Comparison of ENCODE assay signal across 1 cellular context in the genomic region with DNA sequence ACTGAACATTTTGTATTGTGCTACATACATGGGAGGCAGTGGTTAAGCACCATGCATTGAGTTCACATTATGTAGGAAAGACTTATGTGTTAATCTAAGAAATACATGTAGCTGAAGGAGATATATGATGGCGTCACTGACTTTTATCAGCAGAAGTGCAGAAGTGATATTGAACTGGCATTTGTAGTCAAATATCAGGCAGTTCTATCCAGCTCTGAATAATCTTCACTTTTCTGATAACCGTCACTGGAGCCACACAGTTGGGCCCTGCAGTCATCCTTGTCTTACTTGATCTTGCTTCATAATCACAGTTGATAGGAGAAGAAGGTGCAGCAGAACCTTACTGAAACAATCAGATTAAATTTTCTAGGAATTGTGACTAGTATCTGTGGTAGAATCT.
TF ChIP-seq lines count a peak whose summit lies in the region.

No MANE protein-coding gene starts in this region.

TF ChIP-seq in K562, 482 proteins besides CTCF, POLR2A, EP300 and RAD21 (continued from another document and continues in another):
- no peak for TF ChIP-seq ZFP91 (CRISPR knock-in tag; IDR thresholded peaks at IDR 0.05)
- no peak for TF ChIP-seq HNRNPL (IDR thresholded peaks at IDR 0.05; ENCODE audit: low read depth, low read length)
- TF ChIP-seq SMARCA4 (IDR thresholded peaks at IDR 0.05), result no peak
- TF ChIP-seq BACH1 (tag; IDR thresholded peaks at IDR 0.05), result no peak
- TF ChIP-seq ZNF354B (CRISPR knock-in tag; IDR thresholded peaks at IDR 0.05), result no peak
- TF ChIP-seq ZFP36 (IDR thresholded peaks at IDR 0.05; ENCODE audit: low read depth, low read length, partially characterized antibody), result no peak
- TF ChIP-seq, protein P1, sequence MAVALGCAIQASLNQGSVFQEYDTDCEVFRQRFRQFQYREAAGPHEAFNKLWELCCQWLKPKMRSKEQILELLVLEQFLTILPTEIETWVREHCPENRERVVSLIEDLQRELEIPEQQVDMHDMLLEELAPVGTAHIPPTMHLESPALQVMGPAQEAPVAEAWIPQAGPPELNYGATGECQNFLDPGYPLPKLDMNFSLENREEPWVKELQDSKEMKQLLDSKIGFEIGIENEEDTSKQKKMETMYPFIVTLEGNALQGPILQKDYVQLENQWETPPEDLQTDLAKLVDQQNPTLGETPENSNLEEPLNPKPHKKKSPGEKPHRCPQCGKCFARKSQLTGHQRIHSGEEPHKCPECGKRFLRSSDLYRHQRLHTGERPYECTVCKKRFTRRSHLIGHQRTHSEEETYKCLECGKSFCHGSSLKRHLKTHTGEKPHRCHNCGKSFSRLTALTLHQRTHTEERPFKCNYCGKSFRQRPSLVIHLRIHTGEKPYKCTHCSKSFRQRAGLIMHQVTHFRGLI (CRISPR knock-in tag; IDR thresholded peaks at IDR 0.05), result no peak
- TF ChIP-seq RBM14 (IDR thresholded peaks at IDR 0.05; ENCODE audit: borderline replicate concordance, insufficient read depth, low read depth, low read length), result no peak
- TF ChIP-seq POLR3G (IDR thresholded peaks at IDR 0.05; ENCODE audit: extremely low read depth, insufficient read length, insufficient replicate concordance), result no peak
- TF ChIP-seq EWSR1 (IDR thresholded peaks at IDR 0.05; ENCODE audit: borderline replicate concordance, low read depth, partially characterized antibody), result no peak
- TF ChIP-seq SMARCA5 (IDR thresholded peaks at IDR 0.05), result no peak
- TF ChIP-seq ELF4 (CRISPR knock-in tag; IDR thresholded peaks at IDR 0.05), result no peak
- TF ChIP-seq ARHGAP35 (IDR thresholded peaks at IDR 0.05; ENCODE audit: partially characterized antibody), result no peak
- TF ChIP-seq SIN3A (IDR thresholded peaks at IDR 0.05; ENCODE audit: borderline replicate concordance in 2 of 2, control insufficient read depth in 1 of 2, low read depth in 2 of 2, low read length in 2 of 2), result no peak
- TF ChIP-seq THAP12 (CRISPR knock-in tag; IDR thresholded peaks at IDR 0.05), result no peak
- no peak for TF ChIP-seq XRCC5 (IDR thresholded peaks at IDR 0.05; ENCODE audit: low read depth, low read length)
- no peak for TF ChIP-seq ATF1 (CRISPR knock-in tag; IDR thresholded peaks at IDR 0.05)
- TF ChIP-seq ATF1 (tag; IDR thresholded peaks at IDR 0.05), result peak; percentile 27; the same call in 1 of the 2 replicates
- TF ChIP-seq, protein P2, sequence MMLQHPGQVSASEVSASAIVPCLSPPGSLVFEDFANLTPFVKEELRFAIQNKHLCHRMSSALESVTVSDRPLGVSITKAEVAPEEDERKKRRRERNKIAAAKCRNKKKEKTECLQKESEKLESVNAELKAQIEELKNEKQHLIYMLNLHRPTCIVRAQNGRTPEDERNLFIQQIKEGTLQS (IDR thresholded peaks at IDR 0.05), result peak; percentile 35; the same call in 1 of the 2 replicates
- TF ChIP-seq, protein P2 (CRISPR knock-in tag; conservative IDR thresholded peaks at IDR 0.05), result no peak
- TF ChIP-seq XRCC3 (IDR thresholded peaks at IDR 0.05), result no peak
- peak; percentile 44; the same call in 1 of the 2 replicates for TF ChIP-seq CBFA2T2 (conservative IDR thresholded peaks at IDR 0.05)
- TF ChIP-seq DPF2 (IDR thresholded peaks at IDR 0.05), result peak; percentile 36; the same call in 1 of the 2 replicates
- TF ChIP-seq, protein P3, sequence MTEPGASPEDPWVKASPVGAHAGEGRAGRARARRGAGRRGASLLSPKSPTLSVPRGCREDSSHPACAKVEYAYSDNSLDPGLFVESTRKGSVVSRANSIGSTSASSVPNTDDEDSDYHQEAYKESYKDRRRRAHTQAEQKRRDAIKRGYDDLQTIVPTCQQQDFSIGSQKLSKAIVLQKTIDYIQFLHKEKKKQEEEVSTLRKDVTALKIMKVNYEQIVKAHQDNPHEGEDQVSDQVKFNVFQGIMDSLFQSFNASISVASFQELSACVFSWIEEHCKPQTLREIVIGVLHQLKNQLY (CRISPR knock-in tag; conservative IDR thresholded peaks at IDR 0.05), result no peak
- TF ChIP-seq ZNF408 (CRISPR knock-in tag; IDR thresholded peaks at IDR 0.05; ENCODE audit: low read depth), result no peak
- TF ChIP-seq MXI1 (IDR thresholded peaks at IDR 0.05; ENCODE audit: low read depth, low read length), result no peak
- TF ChIP-seq ARNT (IDR thresholded peaks at IDR 0.05), result no peak
- TF ChIP-seq STAT5B (CRISPR knock-in tag; IDR thresholded peaks at IDR 0.05), result no peak
- TF ChIP-seq ZBTB17 (CRISPR knock-in tag; IDR thresholded peaks at IDR 0.05), result no peak
- TF ChIP-seq DIDO1 (tag; IDR thresholded peaks at IDR 0.05; ENCODE audit: low read depth), result no peak
- no peak for TF ChIP-seq CBX8 (IDR thresholded peaks at IDR 0.05; ENCODE audit: borderline replicate concordance, extremely low read depth, low read depth, low read length, poor library complexity, severe bottlenecking)
- no peak for TF ChIP-seq MYNN (IDR thresholded peaks at IDR 0.05)
- TF ChIP-seq MYNN (CRISPR knock-in tag; IDR thresholded peaks at IDR 0.05), result no peak
- TF ChIP-seq, protein P4, sequence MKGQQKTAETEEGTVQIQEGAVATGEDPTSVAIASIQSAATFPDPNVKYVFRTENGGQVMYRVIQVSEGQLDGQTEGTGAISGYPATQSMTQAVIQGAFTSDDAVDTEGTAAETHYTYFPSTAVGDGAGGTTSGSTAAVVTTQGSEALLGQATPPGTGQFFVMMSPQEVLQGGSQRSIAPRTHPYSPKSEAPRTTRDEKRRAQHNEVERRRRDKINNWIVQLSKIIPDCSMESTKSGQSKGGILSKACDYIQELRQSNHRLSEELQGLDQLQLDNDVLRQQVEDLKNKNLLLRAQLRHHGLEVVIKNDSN (CRISPR knock-in tag; IDR thresholded peaks at IDR 0.05), result no peak
- no peak for TF ChIP-seq KDM4B (IDR thresholded peaks at IDR 0.05; ENCODE audit: borderline replicate concordance in 2 of 2, low read depth in 1 of 2)
- TF ChIP-seq NFE2 (IDR thresholded peaks at IDR 0.05; ENCODE audit: low read depth), result no peak
- TF ChIP-seq SNRNP70 (optimal IDR thresholded peaks at IDR 0.05; ENCODE audit: low read depth, low read length), result no peak
- no peak for TF ChIP-seq ESRRA (IDR thresholded peaks at IDR 0.05; ENCODE audit: borderline replicate concordance, low read depth)
- no peak for TF ChIP-seq TCF7L2 (IDR thresholded peaks at IDR 0.05; ENCODE audit: low read depth, low read length)
- no peak for TF ChIP-seq ZNF830 (CRISPR knock-in tag; IDR thresholded peaks at IDR 0.05)
- no peak for TF ChIP-seq ZNF316 (IDR thresholded peaks at IDR 0.05)
- TF ChIP-seq TRIM24 (IDR thresholded peaks at IDR 0.05), result peak in 1 of 2 experiments; percentile 37; a peak in 1 of 4 replicates
- no peak for TF ChIP-seq NR2C2 (CRISPR knock-in tag; IDR thresholded peaks at IDR 0.05)
- TF ChIP-seq NR2C2 (tag; IDR thresholded peaks at IDR 0.05), result no peak
- peak; percentile 71 for TF ChIP-seq CBFA2T3 (IDR thresholded peaks at IDR 0.05)
- no peak for TF ChIP-seq HMG20B (CRISPR knock-in tag; IDR thresholded peaks at IDR 0.05)
- TF ChIP-seq CCNT2 (IDR thresholded peaks at IDR 0.05; ENCODE audit: borderline replicate concordance, extremely low read depth, insufficient read length, low read depth, low read length), result peak; percentile 45
- no peak for TF ChIP-seq SRSF1 (IDR thresholded peaks at IDR 0.05; ENCODE audit: low read depth, low read length)
- TF ChIP-seq DEAF1 (CRISPR knock-in tag; IDR thresholded peaks at IDR 0.05), result no peak
- no peak for TF ChIP-seq SP1 (CRISPR knock-in tag; IDR thresholded peaks at IDR 0.05)
- TF ChIP-seq IRF1 (CRISPR knock-in tag; IDR thresholded peaks at IDR 0.05; ENCODE audit: borderline replicate concordance), result no peak
- TF ChIP-seq CSDE1 (IDR thresholded peaks at IDR 0.05), result no peak
- TF ChIP-seq SLC30A9 (CRISPR knock-in tag; IDR thresholded peaks at IDR 0.05), result no peak
- TF ChIP-seq ATF4 (CRISPR knock-in tag; IDR thresholded peaks at IDR 0.05), result no peak
- 0 out of 2 replicates have a peak, but pooled peaks have one; percentile 18 for TF ChIP-seq TCF3 (CRISPR knock-in tag; IDR thresholded peaks at IDR 0.05)
- TF ChIP-seq, protein P5, sequence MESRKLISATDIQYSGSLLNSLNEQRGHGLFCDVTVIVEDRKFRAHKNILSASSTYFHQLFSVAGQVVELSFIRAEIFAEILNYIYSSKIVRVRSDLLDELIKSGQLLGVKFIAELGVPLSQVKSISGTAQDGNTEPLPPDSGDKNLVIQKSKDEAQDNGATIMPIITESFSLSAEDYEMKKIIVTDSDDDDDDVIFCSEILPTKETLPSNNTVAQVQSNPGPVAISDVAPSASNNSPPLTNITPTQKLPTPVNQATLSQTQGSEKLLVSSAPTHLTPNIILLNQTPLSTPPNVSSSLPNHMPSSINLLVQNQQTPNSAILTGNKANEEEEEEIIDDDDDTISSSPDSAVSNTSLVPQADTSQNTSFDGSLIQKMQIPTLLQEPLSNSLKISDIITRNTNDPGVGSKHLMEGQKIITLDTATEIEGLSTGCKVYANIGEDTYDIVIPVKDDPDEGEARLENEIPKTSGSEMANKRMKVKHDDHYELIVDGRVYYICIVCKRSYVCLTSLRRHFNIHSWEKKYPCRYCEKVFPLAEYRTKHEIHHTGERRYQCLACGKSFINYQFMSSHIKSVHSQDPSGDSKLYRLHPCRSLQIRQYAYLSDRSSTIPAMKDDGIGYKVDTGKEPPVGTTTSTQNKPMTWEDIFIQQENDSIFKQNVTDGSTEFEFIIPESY (CRISPR knock-in tag; IDR thresholded peaks at IDR 0.05), result 0 out of 2 replicates have a peak, but pooled peaks have one; percentile 27
- TF ChIP-seq ATF7 (IDR thresholded peaks at IDR 0.05), result peak; percentile 32; the same call in 1 of the 2 replicates
- no peak for TF ChIP-seq TEAD1 (CRISPR knock-in tag; IDR thresholded peaks at IDR 0.05)
- no peak for TF ChIP-seq ZBTB7A (IDR thresholded peaks at IDR 0.05; ENCODE audit: borderline replicate concordance, control insufficient read depth, low read depth, low read length)
- no peak for TF ChIP-seq THRA (IDR thresholded peaks at IDR 0.05)
- no peak for TF ChIP-seq MEF2A (IDR thresholded peaks at IDR 0.05; ENCODE audit: control insufficient read depth, low read depth, low read length)
